ENCODE assay signal across 24 cellular contexts in genomic region chr12:62787023-62787422, GRCh38.
A peak's percentile ranks its signal among the peaks of the same experiment; 100 is the strongest.
DNase-seq lines count a peak whose midpoint lies in the region; ATAC-seq and TF ChIP-seq lines count a peak whose summit lies in the region.
"Had no signal": no experiment of that assay in that cellular context is flagged by ENCODE, and none has a peak within 500 bp of the region (broad histone marks: within the 10 kb centered on the region; RNA-seq: fewer than 3 reads in every experiment).

No MANE protein-coding gene starts in this region.

- 91 to 93% methylated on average over 6 of the region's 6 CpGs for WGBS in thyroid gland, 2 donors

- peaks cover 0 to 5% (median 1%) of the 10 kb centered on the region in 5 donors for H3K27me3 Mint-ChIP-seq in naive thymus-derived CD8-positive, alpha-beta T cell

- no peaks in the 10 kb centered on the region for H3K36me3 Mint-ChIP-seq in naive thymus-derived CD8-positive, alpha-beta T cell
- H3K36me3 Mint-ChIP-seq: CD4-positive, CD25-positive, alpha-beta regulatory T cell had no signal

- no peak overlapping the region for H3K27ac Mint-ChIP-seq in naive thymus-derived CD8-positive, alpha-beta T cell
- H3K27ac Mint-ChIP-seq: activated T-helper 2 cell treated with anti-CD3 and anti-CD28 coated beads, Interferon-gamma antibody, Interleukin-2, Interleukin-4, amounts not matched to agents 10 μg/mL and 5 μg/mL and 100 μg/mL, durations not matched to agents 14 hours and 24 hours and 36 hours; CD4-positive, CD25-positive, alpha-beta regulatory T cell; effector memory CD8-positive, alpha-beta T cell; T-helper 1 cell treated with Interleukin-12 subunit alpha and Interleukin-12 subunit beta and Interleukin-4 antibody, amounts not matched to agents 30 μg/mL and 1 μg/mL, for 36 hours had no signal

- H3K4me1 ChIP-seq in left ventricle myocardium inferior = peaks cover 63% of the 10 kb centered on the region
- H3K4me1 ChIP-seq in thyroid gland = peaks cover 22 to 44% of the 10 kb centered on the region in 2 donors

- peaks cover 0 to 8% (median 5%) of the 10 kb centered on the region in 4 donors for H3K4me1 Mint-ChIP-seq in naive thymus-derived CD8-positive, alpha-beta T cell

- TF ChIP-seq CTCF in left ventricle myocardium inferior (IDR thresholded peaks at IDR 0.05; ENCODE audit: borderline replicate concordance) = no peak
- no peak for TF ChIP-seq CTCF in thyroid gland (IDR thresholded peaks at IDR 0.05)

- H3K4me3 Mint-ChIP-seq in naive thymus-derived CD8-positive, alpha-beta T cell = no peak overlapping the region
- H3K4me3 Mint-ChIP-seq: CD4-positive, CD25-positive, alpha-beta regulatory T cell; effector memory CD8-positive, alpha-beta T cell; T-helper 1 cell treated with Interleukin-12 subunit alpha and Interleukin-12 subunit beta and Interleukin-4 antibody, amounts not matched to agents 30 μg/mL and 1 μg/mL, for 36 hours had no signal

- no peaks in the 10 kb centered on the region for H3K27me3 ChIP-seq in left ventricle myocardium inferior (ENCODE audit: low read depth)
- H3K27me3 ChIP-seq in thyroid gland = no peaks in the 10 kb centered on the region

- no peak overlapping the region for H3K4me3 ChIP-seq in left ventricle myocardium inferior
- no peak overlapping the region for H3K4me3 ChIP-seq in thyroid gland (replicated peaks in 1 of 3)

- intact Hi-C loops in left ventricle myocardium inferior (cut with micrococcal nuclease) (no loop called here), left cardiac atrium (cut with DNase I) (no loop called here), thyroid gland (cut with DNase I) (no loop called here)

- TF ChIP-seq POLR2A in thyroid gland (IDR thresholded peaks at IDR 0.05) = no peak

- no peak for ATAC-seq in left cardiac atrium
- no peak for ATAC-seq in naive thymus-derived CD8-positive, alpha-beta T cell
- ATAC-seq: effector memory CD8-positive, alpha-beta T cell; Right ventricle myocardium inferior; stimulated activated naive CD8-positive, alpha-beta T cell treated with anti-CD3 and anti-CD28 coated beads, Interleukin-15, Interleukin-2, amounts not matched to agents 100 U/mL and 50 U/mL, for 24 hours had no signal

- no peaks in the 10 kb centered on the region for H3K36me3 ChIP-seq in left ventricle myocardium inferior
- H3K36me3 ChIP-seq in thyroid gland = no peaks in the 10 kb centered on the region

- DNase-seq in left ventricle myocardium inferior (no peak), left cardiac atrium (no peak), RKO (ENCODE audit: low spot score) (peak; percentile 68), iPS-NIHi7 (ENCODE audit: extremely low spot score) (peak; percentile 28), thyroid gland (no peak), SW480 (ENCODE audit: low spot score) (no peak)
- no peak for DNase-seq in activated CD8-positive, alpha-beta memory T cell treated with anti-CD3 and anti-CD28 coated beads, Interleukin-2, amount 50 U/mL, for 4 hours
- no peak for DNase-seq in naive thymus-derived CD8-positive, alpha-beta T cell
- DNase-seq: ACHN; activated CD8-positive, alpha-beta memory T cell treated with anti-CD3 and anti-CD28 coated beads for 24 hours; amniotic stem cell; caudate nucleus; CD4-positive, CD25-positive, alpha-beta regulatory T cell; DND-41; effector memory CD8-positive, alpha-beta T cell; HCEC 1CT; kidney glomerular epithelial cell; NCI-H1694; NCI-H345; stimulated activated CD4-positive, alpha-beta T cell treated with anti-CD3 and anti-CD28 coated beads, Interleukin-15, amount 100 ng/mL, for 24 hours; stimulated activated naive CD8-positive, alpha-beta T cell treated with anti-CD3 and anti-CD28 coated beads, Interleukin-15, Interleukin-2, amounts not matched to agents 100 U/mL and 50 U/mL, for 24 hours had no signal

- H3K27ac ChIP-seq in left ventricle myocardium inferior (replicated peaks) (peak overlapping the region; percentile 86), thyroid gland (peak overlapping the region in 2 of 3 donors; percentile 79 to 85)

- H3K9me3 ChIP-seq in left ventricle myocardium inferior (replicated peaks) (no peaks in the 10 kb centered on the region), thyroid gland (no peaks in the 10 kb centered on the region)

- H3K9me3 Mint-ChIP-seq in naive thymus-derived CD8-positive, alpha-beta T cell = no peaks in the 10 kb centered on the region
- H3K9me3 Mint-ChIP-seq: activated T-helper 2 cell treated with anti-CD3 and anti-CD28 coated beads, Interferon-gamma antibody, Interleukin-2, Interleukin-4, amounts not matched to agents 10 μg/mL and 5 μg/mL and 100 μg/mL, durations not matched to agents 14 hours and 24 hours and 36 hours; CD4-positive, CD25-positive, alpha-beta regulatory T cell; effector memory CD8-positive, alpha-beta T cell; T-helper 1 cell treated with Interleukin-12 subunit alpha and Interleukin-12 subunit beta and Interleukin-4 antibody, amounts not matched to agents 30 μg/mL and 1 μg/mL, for 36 hours had no signal

- POLR2A ChIA-PET in naive thymus-derived CD8-positive, alpha-beta T cell (lab: Charles Lee) = no interaction called here

Comparison
In these comparisons a context has a peak if more than half of its experiments do, and no peak if none do; other contexts are left out.
1. DNase-seq: peak in RKO (single experiment) and iPS-NIHi7 (single experiment); none in left ventricle myocardium inferior (single experiment), left cardiac atrium (single experiment), thyroid gland (0 of 2), activated CD8-positive, alpha-beta memory T cell treated with anti-CD3 and anti-CD28 coated beads, Interleukin-2, amount 50 U/mL, for 4 hours (single experiment), naive thymus-derived CD8-positive, alpha-beta T cell (0 of 10) and SW480 (single experiment).